ENCODE assay signal across 10 cellular contexts in genomic region chr11:325796-326591, GRCh38. TPM values are rescaled to one million over a fixed set of nuclear protein-coding genes. Genes with fewer than 3 reads are reported as not detected.
DNase-seq lines count a peak whose midpoint lies in the region; ATAC-seq and TF ChIP-seq lines count a peak whose summit lies in the region.
"Had no signal": no experiment of that assay in that cellular context is flagged by ENCODE, and none has a peak within 500 bp of the region (broad histone marks: within the 10 kb centered on the region; RNA-seq: fewer than 3 reads in every experiment).

No MANE protein-coding gene starts in this region.

- no peaks in the 10 kb centered on the region for H3K9me3 Mint-ChIP-seq in activated naive CD4-positive, alpha-beta T cell treated with anti-CD3 and anti-CD28 coated beads, Interleukin-2, amount 50 U/mL, for 24 hours
- H3K9me3 Mint-ChIP-seq in nephron progenitor cell (peaks cover 13% of the 10 kb centered on the region), Calu3 (ENCODE audit: low read depth, unreplicated experiment) (no peaks in the 10 kb centered on the region)

- no peak for ATAC-seq in HG03097 (IDR thresholded peaks at IDR 0.05; ENCODE audit: low FRiP score, unreplicated experiment)

- CTCF ChIA-PET in Calu3 (lab: Charles Lee), result interaction anchor here (0.7 kb wide), 1 partner anchor 46 kb away, joined by 3 read pairs; no protein-coding TSS in a partner anchor

- no peaks in the 10 kb centered on the region for H3K27me3 Mint-ChIP-seq in activated naive CD4-positive, alpha-beta T cell treated with anti-CD3 and anti-CD28 coated beads, Interleukin-2, amount 50 U/mL, for 24 hours
- H3K27me3 Mint-ChIP-seq in nephron progenitor cell (ENCODE audit: low read depth, poor library complexity) (no peaks in the 10 kb centered on the region), Calu3 (ENCODE audit: unreplicated experiment) (peaks cover 21% of the 10 kb centered on the region)

- H3K4me3 ChIP-seq in coronary artery (no peak overlapping the region), urinary bladder (ENCODE audit: low read depth, low read length) (no peak overlapping the region)

- peak overlapping the region; percentile 77 to 88 for H3K27ac ChIP-seq in coronary artery
- H3K27ac ChIP-seq in urinary bladder (ENCODE audit: low read depth), result peak overlapping the region; percentile 83
- H3K27ac ChIP-seq: C4-2B had no signal

- H3K4me1 Mint-ChIP-seq in activated naive CD4-positive, alpha-beta T cell treated with anti-CD3 and anti-CD28 coated beads, Interleukin-2, amount 50 U/mL, for 24 hours, result peaks cover 66% of the 10 kb centered on the region
- peaks cover 59% of the 10 kb centered on the region for H3K4me1 Mint-ChIP-seq in nephron progenitor cell
- H3K4me1 Mint-ChIP-seq in Calu3 (ENCODE audit: low read depth, unreplicated experiment), result no peaks in the 10 kb centered on the region

- intact Hi-C loops in Calu3 (cut with micrococcal nuclease; ENCODE audit: unreplicated experiment), result no loop called here

- H3K4me1 ChIP-seq in urinary bladder (ENCODE audit: insufficient read depth), result no peaks in the 10 kb centered on the region

- TF ChIP-seq CTCF in coronary artery (IDR thresholded peaks at IDR 0.05) (no peak), nephron progenitor cell (IDR thresholded peaks at IDR 0.05) (no peak), Calu3 (IDR thresholded peaks at IDR 0.05; ENCODE audit: unreplicated experiment) (no peak)

- H3K27ac Mint-ChIP-seq in activated naive CD4-positive, alpha-beta T cell treated with anti-CD3 and anti-CD28 coated beads, Interleukin-2, amount 50 U/mL, for 24 hours, result peak overlapping the region; percentile 95
- H3K27ac Mint-ChIP-seq in nephron progenitor cell (peak overlapping the region; percentile 87), Calu3 (ENCODE audit: unreplicated experiment) (no peak overlapping the region)

- no peaks in the 10 kb centered on the region for H3K36me3 ChIP-seq in urinary bladder (ENCODE audit: insufficient read depth)

- H3K4me3 Mint-ChIP-seq in activated naive CD4-positive, alpha-beta T cell treated with anti-CD3 and anti-CD28 coated beads, Interleukin-2, amount 50 U/mL, for 24 hours, result peak overlapping the region; percentile 27
- H3K4me3 Mint-ChIP-seq in nephron progenitor cell (no peak overlapping the region), Calu3 (ENCODE audit: low read depth, unreplicated experiment) (no peak overlapping the region)

- no peak for DNase-seq in activated naive CD4-positive, alpha-beta T cell (lab: John Stamatoyannopoulos, UW)
- DNase-seq in coronary artery (ENCODE audit: low spot score), result peak; percentile 63
- DNase-seq in nephron progenitor cell, result no peak
- DNase-seq in Calu3, result no peak
- no peak for DNase-seq in hippocampal formation (lab: John Stamatoyannopoulos, UW)
- DNase-seq: NCI-H526 treated with DMSO at 0.1 percent for 48 hours had no signal

- BruUV-seq in Calu3 (replicated peaks; lab: Mats Ljungman, UMichigan), result no TSS peak

- no peaks in the 10 kb centered on the region for H3K36me3 Mint-ChIP-seq in activated naive CD4-positive, alpha-beta T cell treated with anti-CD3 and anti-CD28 coated beads, Interleukin-2, amount 50 U/mL, for 24 hours
- H3K36me3 Mint-ChIP-seq in nephron progenitor cell (ENCODE audit: low read depth), result no peaks in the 10 kb centered on the region
- peaks cover 4% of the 10 kb centered on the region for H3K36me3 Mint-ChIP-seq in Calu3 (ENCODE audit: insufficient read depth, unreplicated experiment)

- WGBS in urinary bladder, result 85% methylated on average over 30 of the region's 30 CpGs

RNA-seq across cellular contexts. Expression of gene IFITM3, which starts 5.3 kb away (rescaled TPM):
- total RNA-seq in urinary bladder (43.2 TPM), Calu3 (2022) (264 and 492 TPM in 2 replicates)
- polyA plus RNA-seq in urinary bladder, result 2,675 TPM

RNA-seq across cellular contexts. Expression of gene IFITM1, which starts 12.2 kb away (rescaled TPM):
- total RNA-seq in urinary bladder, result 20.9 TPM
- polyA plus RNA-seq in urinary bladder, result 599 TPM
- 45.6 and 179 TPM in 2 replicates for total RNA-seq in Calu3 (2022)

RNA-seq across cellular contexts. Expression of gene IFITM2, which starts 18.4 kb away (rescaled TPM):
- 14.8 TPM for total RNA-seq in urinary bladder
- 765 TPM for polyA plus RNA-seq in urinary bladder
- 29.1 and 117 TPM in 2 replicates for total RNA-seq in Calu3 (2022)

RNA-seq across cellular contexts. Expression of gene IFITM5, which starts 26.7 kb away (rescaled TPM):
- total RNA-seq in urinary bladder (not detected), Calu3 (2022) (not detected in 2 replicates)
- not detected for polyA plus RNA-seq in urinary bladder

RNA-seq across cellular contexts. Expression of gene PGGHG, which starts 37.1 kb away (rescaled TPM):
- total RNA-seq in urinary bladder (9.5 TPM), Calu3 (2022) (9.5 and 13.5 TPM in 2 replicates)
- 36.3 TPM for polyA plus RNA-seq in urinary bladder
